In genomic region chr17:42163113-42163512, GRCh38 we compare ENCODE assay signal across 8 cellular contexts. TPM values are rescaled to one million over a fixed set of nuclear protein-coding genes. Genes with fewer than 3 reads are reported as not detected.
A peak's percentile ranks its signal among the peaks of the same experiment; 100 is the strongest.
DNase-seq lines count a peak whose midpoint lies in the region; ATAC-seq and TF ChIP-seq lines count a peak whose summit lies in the region.

No MANE protein-coding gene starts in this region.

- no peaks in the 10 kb centered on the region for H3K27me3 Mint-ChIP-seq in Caco-2 (ENCODE audit: insufficient read depth, unreplicated experiment)
- no peaks in the 10 kb centered on the region for H3K27me3 Mint-ChIP-seq in activated T-helper 17 cell treated with anti-CD3 and anti-CD28 coated beads, Interleukin-2, amount 50 U/mL, for 72 hours

- no peaks in the 10 kb centered on the region for H3K4me1 Mint-ChIP-seq in Caco-2 (ENCODE audit: low read depth, unreplicated experiment)
- peaks cover 8% of the 10 kb centered on the region for H3K4me1 Mint-ChIP-seq in activated T-helper 17 cell treated with anti-CD3 and anti-CD28 coated beads, Interleukin-2, amount 50 U/mL, for 72 hours

- no peak for TF ChIP-seq EP300 in suprapubic skin (IDR thresholded peaks at IDR 0.05)

- H3K27ac Mint-ChIP-seq in Caco-2 (ENCODE audit: unreplicated experiment), result no peak overlapping the region
- H3K27ac Mint-ChIP-seq in activated T-helper 17 cell treated with anti-CD3 and anti-CD28 coated beads, Interleukin-2, amount 50 U/mL, for 72 hours, result peak overlapping the region; percentile 66

- H3K9me3 Mint-ChIP-seq in Caco-2 (ENCODE audit: unreplicated experiment), result no peaks in the 10 kb centered on the region
- no peaks in the 10 kb centered on the region for H3K9me3 Mint-ChIP-seq in activated T-helper 17 cell treated with anti-CD3 and anti-CD28 coated beads, Interleukin-2, amount 50 U/mL, for 72 hours

- no peak for TF ChIP-seq POLR2A in suprapubic skin (IDR thresholded peaks at IDR 0.05)

- H3K4me3 ChIP-seq in Caco-2 (ENCODE audit: low read depth, low read length), result no peak overlapping the region
- H3K4me3 ChIP-seq in lower lobe of right lung, result no peak overlapping the region
- H3K4me3 ChIP-seq in suprapubic skin, result no peak overlapping the region

- H3K27ac ChIP-seq in lower lobe of right lung, result no peak overlapping the region
- H3K27ac ChIP-seq in suprapubic skin, result no peak overlapping the region

- DNase-seq in Caco-2 (peak in 1 of 2 experiments; percentile 51), HUDEP-2 (lab: John Stamatoyannopoulos, UW; ENCODE audit: unreplicated experiment in 76 of 76) (peak in 41 of 76 experiments; percentile 4 to 60 (median 34)), lower lobe of right lung (no peak), medulla oblongata (ENCODE audit: extremely low spot score) (no peak), suprapubic skin (ENCODE audit: low spot score in 2 of 2) (no peak)

- CTCF ChIA-PET in Caco-2 (lab: Charles Lee), result interaction anchor here (1.1 kb wide), 1 partner anchor 18 kb away, joined by 3 read pairs; the partner anchor contains the start of gene KCNH4

- TF ChIP-seq CTCF in Caco-2 (IDR thresholded peaks at IDR 0.05; ENCODE audit: insufficient read depth in 1 of 2, low read depth in 1 of 2, low read length in 1 of 2, severe bottlenecking in 1 of 2, unreplicated experiment in 1 of 2) (peak; percentile 42 to 44), lower lobe of right lung (IDR thresholded peaks at IDR 0.05) (peak; percentile 36), suprapubic skin (IDR thresholded peaks at IDR 0.05) (no peak)

- 50% methylated on average over 8 of the region's 8 CpGs for WGBS in suprapubic skin

- H3K27me3 ChIP-seq in Caco-2 (replicated peaks; ENCODE audit: control insufficient read depth, insufficient read depth, low read length) (no peaks in the 10 kb centered on the region), lower lobe of right lung (ENCODE audit: low read depth) (no peaks in the 10 kb centered on the region), suprapubic skin (no peaks in the 10 kb centered on the region)

- H3K4me1 ChIP-seq in Caco-2 (no peaks in the 10 kb centered on the region), lower lobe of right lung (no peaks in the 10 kb centered on the region), suprapubic skin (no peaks in the 10 kb centered on the region)

- H3K36me3 ChIP-seq in Caco-2 (ENCODE audit: control insufficient read depth, insufficient read depth, low read length) (no peaks in the 10 kb centered on the region), lower lobe of right lung (no peaks in the 10 kb centered on the region), suprapubic skin (no peaks in the 10 kb centered on the region)

- POLR2A ChIA-PET in Caco-2 (lab: Charles Lee), result no interaction called here

- H3K36me3 Mint-ChIP-seq in Caco-2 (ENCODE audit: insufficient read depth, unreplicated experiment), result no peaks in the 10 kb centered on the region
- H3K36me3 Mint-ChIP-seq in activated T-helper 17 cell treated with anti-CD3 and anti-CD28 coated beads, Interleukin-2, amount 50 U/mL, for 72 hours (ENCODE audit: low read depth), result no peaks in the 10 kb centered on the region

- intact Hi-C loops in Caco-2 (cut with micrococcal nuclease; ENCODE audit: unreplicated experiment) (no loop called here), lower lobe of right lung (cut with DNase I) (no loop called here)

- ATAC-seq in activated T-helper 17 cell treated with anti-CD3 and anti-CD28 coated beads, Interleukin-2, amount 50 U/mL, for 72 hours (replicated peaks), result peak; percentile 66
- peak; percentile 22 to 23 for ATAC-seq in lower lobe of right lung
- ATAC-seq in GM18511 (IDR thresholded peaks at IDR 0.05; ENCODE audit: unreplicated experiment), result no peak
- ATAC-seq in GM21529 (IDR thresholded peaks at IDR 0.05; ENCODE audit: unreplicated experiment), result no peak

- no peaks in the 10 kb centered on the region for H3K9me3 ChIP-seq in Caco-2
- H3K9me3 ChIP-seq in lower lobe of right lung, result no peaks in the 10 kb centered on the region
- no peaks in the 10 kb centered on the region for H3K9me3 ChIP-seq in suprapubic skin

- no peak overlapping the region for H3K4me3 Mint-ChIP-seq in Caco-2 (ENCODE audit: unreplicated experiment)
- H3K4me3 Mint-ChIP-seq in activated T-helper 17 cell treated with anti-CD3 and anti-CD28 coated beads, Interleukin-2, amount 50 U/mL, for 72 hours, result no peak overlapping the region

- no TSS peak for BruUV-seq in Caco-2 (replicated peaks; lab: Mats Ljungman, UMichigan)

RNA-seq across cellular contexts. Expression of gene RAB5C, which starts 8.3 kb away (rescaled TPM):
- total RNA-seq in Caco-2 (2022) (151 and 155 TPM in 2 replicates), lower lobe of right lung (153 TPM), suprapubic skin (100 to 1,000 TPM in 1 of 4 donors, 10 to 100 TPM in 3; 94.4 to 105 (median 96.8) TPM)
- total RNA-seq in activated T-helper 17 cell treated with anti-CD3 and anti-CD28 coated beads, Interleukin-2, amount 50 U/mL, for 72 hours, result 10 to 100 TPM; 30.4 to 77.7 TPM

RNA-seq across cellular contexts. Expression of gene KCNH4, which starts 17.8 kb away (rescaled TPM):
- total RNA-seq in Caco-2 (2022) (0.07 and 0.37 TPM in 2 replicates), lower lobe of right lung (0.09 TPM), suprapubic skin (not detected)
- total RNA-seq in activated T-helper 17 cell treated with anti-CD3 and anti-CD28 coated beads, Interleukin-2, amount 50 U/mL, for 72 hours, result under 1 TPM; 0.95 to 0.99 TPM

RNA-seq across cellular contexts. Expression of gene HCRT, which starts 22.1 kb away (rescaled TPM):
- total RNA-seq in Caco-2 (2022), result not detected in 2 replicates
- total RNA-seq in activated T-helper 17 cell treated with anti-CD3 and anti-CD28 coated beads, Interleukin-2, amount 50 U/mL, for 72 hours, result not detected
- total RNA-seq in lower lobe of right lung, result not detected
- total RNA-seq in suprapubic skin, result not detected

RNA-seq across cellular contexts. Expression of gene GHDC, which starts 31.2 kb away (rescaled TPM):
- 17.7 and 21.4 TPM in 2 replicates for total RNA-seq in Caco-2 (2022)
- 10 to 100 TPM; 19.6 to 24.5 TPM for total RNA-seq in activated T-helper 17 cell treated with anti-CD3 and anti-CD28 coated beads, Interleukin-2, amount 50 U/mL, for 72 hours
- total RNA-seq in lower lobe of right lung, result 33.4 TPM
- total RNA-seq in suprapubic skin, result 10 to 100 TPM; 14.6 to 22.8 (median 18.7) TPM

RNA-seq across cellular contexts. Expression of gene HSPB9, which starts 40.5 kb away (rescaled TPM):
- not detected in 2 replicates for total RNA-seq in Caco-2 (2022)
- under 1 TPM in 1 of 2 donors, not detected in 1; 0.13 TPM for total RNA-seq in activated T-helper 17 cell treated with anti-CD3 and anti-CD28 coated beads, Interleukin-2, amount 50 U/mL, for 72 hours
- total RNA-seq in lower lobe of right lung, result not detected
- under 1 TPM in 2 of 4 donors, not detected in 2; 0.31 to 0.48 TPM for total RNA-seq in suprapubic skin

Comparison
In these comparisons a context has a peak if more than half of its experiments do, and no peak if none do; other contexts are left out.
1. DNase-seq: peak in HUDEP-2 (41 of 76); none in lower lobe of right lung (single experiment), medulla oblongata (single experiment) and suprapubic skin (0 of 2).
2. CTCF ChIP-seq: peak in Caco-2 (2 of 2) and lower lobe of right lung (single experiment); none in suprapubic skin (0 of 2).
3. ATAC-seq: peak in activated T-helper 17 cell treated with anti-CD3 and anti-CD28 coated beads, Interleukin-2, amount 50 U/mL, for 72 hours (single experiment) and lower lobe of right lung (2 of 2); none in GM18511 (single experiment) and GM21529 (single experiment).